Comparison of ENCODE assay signal across 15 cellular contexts in the genomic region with DNA sequence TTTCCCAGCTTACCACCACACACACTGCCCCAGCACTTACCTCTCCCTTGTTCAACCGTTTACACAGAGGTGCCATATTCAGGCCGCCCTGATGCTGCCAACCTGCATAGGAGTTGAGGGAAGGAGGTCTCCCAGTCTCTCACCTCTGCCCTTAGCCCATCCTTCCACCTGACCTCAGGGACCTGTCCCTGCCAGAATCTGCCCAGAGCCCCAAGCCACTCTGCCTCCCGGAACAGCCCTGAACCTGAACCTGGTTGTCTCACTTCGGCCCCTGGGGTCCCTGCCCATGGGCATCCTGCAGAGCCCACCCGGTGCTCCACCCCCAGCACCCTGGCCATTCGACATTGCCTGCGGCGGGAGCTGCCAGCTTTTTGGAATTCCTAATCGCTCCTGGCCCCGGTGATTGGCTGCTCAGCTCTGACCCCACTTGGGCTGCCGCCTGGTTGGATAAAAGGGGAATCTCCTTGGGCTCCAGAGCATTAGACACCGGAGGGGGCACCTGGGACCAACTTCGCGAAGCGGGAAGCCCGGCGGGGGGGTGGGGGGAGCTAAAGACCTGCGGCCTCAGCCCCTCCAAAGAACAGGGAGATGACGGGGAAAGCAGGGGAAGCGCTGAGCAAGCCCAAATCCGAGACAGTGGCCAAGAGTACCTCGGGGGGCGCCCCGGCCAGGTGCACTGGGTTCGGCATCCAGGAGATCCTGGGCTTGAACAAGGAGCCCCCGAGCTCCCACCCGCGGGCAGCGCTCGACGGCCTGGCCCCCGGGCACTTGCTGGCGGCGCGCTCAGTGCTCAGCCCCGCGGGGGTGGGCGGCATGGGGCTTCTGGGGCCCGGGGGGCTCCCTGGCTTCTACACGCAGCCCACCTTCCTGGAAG. TPM values are rescaled to one million over a fixed set of nuclear protein-coding genes. Genes with fewer than 3 reads are reported as not detected.
DNase-seq lines count a peak whose midpoint lies in the region; ATAC-seq and TF ChIP-seq lines count a peak whose summit lies in the region.
"Had no signal": no experiment of that assay in that cellular context is flagged by ENCODE, and none has a peak within 500 bp of the region (broad histone marks: within the 10 kb centered on the region; RNA-seq: fewer than 3 reads in every experiment).

Gene VSX2 (plus strand): TSS at position 476 of the 874 bp plus-strand sequence. CDS start 113 bp downstream, at position 589.

- H3K9me3 ChIP-seq in effector memory CD4-positive, alpha-beta T cell (ENCODE audit: control insufficient read depth, low read length): no peaks in the 10 kb centered on the region
- no peaks in the 10 kb centered on the region for H3K9me3 ChIP-seq in ovary
- H3K9me3 ChIP-seq: right lobe of liver had no signal

- peak within 1 kb of the TSS; percentile 29 for H3K4me3 ChIP-seq in effector memory CD4-positive, alpha-beta T cell (ENCODE audit: insufficient read depth, low read depth, low read length, poor library complexity, severe bottlenecking)
- H3K4me3 ChIP-seq in ovary: no peak within 1 kb of the TSS

- TF ChIP-seq CTCF in neural crest cell (conservative IDR thresholded peaks at IDR 0.05) (no peak), ovary (IDR thresholded peaks at IDR 0.05) (no peak)

- H3K27me3 ChIP-seq in effector memory CD4-positive, alpha-beta T cell (replicated peaks; ENCODE audit: control insufficient read depth, insufficient read depth, low read length, poor library complexity, severe bottlenecking): peaks cover 57% of the 10 kb centered on the region
- peaks cover 6% of the 10 kb centered on the region for H3K27me3 ChIP-seq in ovary

- H3K27ac ChIP-seq in effector memory CD4-positive, alpha-beta T cell (ENCODE audit: insufficient read depth, low read length, poor library complexity, severe bottlenecking): no peak within 1 kb of the TSS
- H3K27ac ChIP-seq in ovary: no peak within 1 kb of the TSS
- H3K27ac ChIP-seq: brain microvascular endothelial cell, right lobe of liver had no signal

- intact Hi-C loops in ovary (cut with DNase I): no loop called here

- peaks cover 33% of the 10 kb centered on the region for H3K4me1 Mint-ChIP-seq in stimulated activated naive CD8-positive, alpha-beta T cell treated with anti-CD3 and anti-CD28 coated beads, Interleukin-15, amount 100 ng/mL, for 72 hours
- peaks cover 9% of the 10 kb centered on the region for H3K4me1 Mint-ChIP-seq in neural crest cell

- no peak for ATAC-seq in stimulated activated naive CD8-positive, alpha-beta T cell treated with anti-CD3 and anti-CD28 coated beads, Interleukin-15, amount 100 ng/mL, for 72 hours
- ATAC-seq in stimulated activated naive CD8-positive, alpha-beta T cell treated with anti-CD3 and anti-CD28 coated beads, Interleukin-15, Interleukin-2, amounts not matched to agents 100 U/mL and 50 U/mL, for 24 hours: no peak
- ATAC-seq in GM21423 (IDR thresholded peaks at IDR 0.05; ENCODE audit: unreplicated experiment) (no peak), HG03432 (IDR thresholded peaks at IDR 0.05; ENCODE audit: unreplicated experiment) (no peak)

- H3K27ac Mint-ChIP-seq in stimulated activated naive CD8-positive, alpha-beta T cell treated with anti-CD3 and anti-CD28 coated beads, Interleukin-15, amount 100 ng/mL, for 72 hours: no peak within 1 kb of the TSS
- no peak within 1 kb of the TSS for H3K27ac Mint-ChIP-seq in neural crest cell (ENCODE audit: unreplicated experiment)

- H3K36me3 ChIP-seq in effector memory CD4-positive, alpha-beta T cell (ENCODE audit: control insufficient read depth, insufficient read depth, low read length): no peaks in the 10 kb centered on the region
- no peaks in the 10 kb centered on the region for H3K36me3 ChIP-seq in ovary
- H3K36me3 ChIP-seq: brain microvascular endothelial cell, right lobe of liver had no signal

- H3K27me3 Mint-ChIP-seq in stimulated activated naive CD8-positive, alpha-beta T cell treated with anti-CD3 and anti-CD28 coated beads, Interleukin-15, amount 100 ng/mL, for 72 hours: peaks cover 91% of the 10 kb centered on the region
- peaks cover 94% of the 10 kb centered on the region for H3K27me3 Mint-ChIP-seq in neural crest cell (ENCODE audit: low read depth)

- TF ChIP-seq EP300 in ovary (IDR thresholded peaks at IDR 0.05): no peak

- H3K4me3 Mint-ChIP-seq in stimulated activated naive CD8-positive, alpha-beta T cell treated with anti-CD3 and anti-CD28 coated beads, Interleukin-15, amount 100 ng/mL, for 72 hours: peak within 1 kb of the TSS; percentile 69 to 79
- H3K4me3 Mint-ChIP-seq in neural crest cell: peak within 1 kb of the TSS; percentile 49

- no peaks in the 10 kb centered on the region for H3K9me3 Mint-ChIP-seq in stimulated activated naive CD8-positive, alpha-beta T cell treated with anti-CD3 and anti-CD28 coated beads, Interleukin-15, amount 100 ng/mL, for 72 hours
- H3K9me3 Mint-ChIP-seq in neural crest cell: no peaks in the 10 kb centered on the region

- TF ChIP-seq POLR2A in ovary (IDR thresholded peaks at IDR 0.05): no peak

- DNase-seq in stimulated activated naive CD8-positive, alpha-beta T cell treated with anti-CD3 and anti-CD28 coated beads, Interleukin-15, amount 100 ng/mL, for 72 hours: no peak
- DNase-seq in stimulated activated naive CD8-positive, alpha-beta T cell treated with anti-CD3 and anti-CD28 coated beads, Interleukin-15, Interleukin-2, amounts not matched to agents 100 U/mL and 50 U/mL, for 24 hours: no peak
- no peak for DNase-seq in effector memory CD4-positive, alpha-beta T cell
- no peak for DNase-seq in neural crest cell (ENCODE audit: low read depth, low spot score)
- DNase-seq in NCI-H774 (lab: John Stamatoyannopoulos, UW): no peak
- no peak for DNase-seq in ovary
- DNase-seq: brain microvascular endothelial cell, C1 segment of cervical spinal cord, left colon, right lobe of liver, T-helper 1 cell had no signal

- no peaks in the 10 kb centered on the region for H3K36me3 Mint-ChIP-seq in neural crest cell (ENCODE audit: low read depth)

- H3K4me1 ChIP-seq in effector memory CD4-positive, alpha-beta T cell (ENCODE audit: control insufficient read depth, insufficient read depth, low read length, poor library complexity, severe bottlenecking): peaks cover 24% of the 10 kb centered on the region
- H3K4me1 ChIP-seq in ovary (ENCODE audit: insufficient read depth): peaks cover 9% of the 10 kb centered on the region

- 8 to 9% (median 9%) methylated on average over 40 of the region's 40 CpGs for WGBS in ovary, 3 donors

RNA-seq across cellular contexts. Expression of gene VSX2, which starts in this region (rescaled TPM):
- total RNA-seq in neural crest cell (0.89 and 1.2 TPM in 2 replicates), ovary (not detected)
- polyA plus RNA-seq in ovary: not detected
- total RNA-seq: activated CD8-positive, alpha-beta memory T cell treated with anti-CD3 and anti-CD28 coated beads for 36 hours; fibroblast of lung; left colon; right lobe of liver had no signal
- polyA plus RNA-seq: fibroblast of lung had no signal
